ENCODE assay signal across 1 cellular context in genomic region chr20:38867062-38867359, GRCh38.
TF ChIP-seq lines count a peak whose summit lies in the region.

No MANE protein-coding gene starts in this region.

TF ChIP-seq in SK-N-SH treated with all-trans-retinoic acid at 6 μM for 48 hours, 23 proteins besides CTCF, POLR2A, EP300 and RAD21:
- TF ChIP-seq TSHZ2 (CRISPR knock-in tag; IDR thresholded peaks at IDR 0.05) (no peak; the same call in 1 of the 2 replicates), GLIS3 (CRISPR knock-in tag; IDR thresholded peaks at IDR 0.05) (no peak), BACH2 (CRISPR knock-in tag; IDR thresholded peaks at IDR 0.05; ENCODE audit: borderline replicate concordance) (no peak), PATZ1 (CRISPR knock-in tag; IDR thresholded peaks at IDR 0.05; ENCODE audit: borderline replicate concordance) (no peak), ZNF70 (CRISPR knock-in tag; IDR thresholded peaks at IDR 0.05) (no peak), ZFP30 (CRISPR knock-in tag; IDR thresholded peaks at IDR 0.05) (no peak), ZNF8 (CRISPR knock-in tag; IDR thresholded peaks at IDR 0.05) (no peak), TOX (CRISPR knock-in tag; IDR thresholded peaks at IDR 0.05; ENCODE audit: borderline replicate concordance) (no peak), ZFP3 (CRISPR knock-in tag; IDR thresholded peaks at IDR 0.05) (no peak), ISL1 (CRISPR knock-in tag; IDR thresholded peaks at IDR 0.05) (no peak), ESRRG (CRISPR knock-in tag; IDR thresholded peaks at IDR 0.05) (no peak), POU6F1 (CRISPR knock-in tag; IDR thresholded peaks at IDR 0.05; ENCODE audit: borderline replicate concordance, low read depth) (no peak), ARNTL (CRISPR knock-in tag; IDR thresholded peaks at IDR 0.05; ENCODE audit: borderline replicate concordance, low read depth) (no peak), CREB5 (CRISPR knock-in tag; IDR thresholded peaks at IDR 0.05; ENCODE audit: low read depth) (no peak), ZC3H10 (CRISPR knock-in tag; IDR thresholded peaks at IDR 0.05) (no peak), CSDC2 (CRISPR knock-in tag; IDR thresholded peaks at IDR 0.05) (no peak), OSR1 (CRISPR knock-in tag; IDR thresholded peaks at IDR 0.05) (no peak), SNAI2 (CRISPR knock-in tag; IDR thresholded peaks at IDR 0.05) (no peak), TCF4 (CRISPR knock-in tag; IDR thresholded peaks at IDR 0.05; ENCODE audit: borderline replicate concordance) (no peak), CSRNP3 (CRISPR knock-in tag; IDR thresholded peaks at IDR 0.05) (no peak)
